Comparison of ENCODE assay signal across 8 cellular contexts in the genomic region with DNA sequence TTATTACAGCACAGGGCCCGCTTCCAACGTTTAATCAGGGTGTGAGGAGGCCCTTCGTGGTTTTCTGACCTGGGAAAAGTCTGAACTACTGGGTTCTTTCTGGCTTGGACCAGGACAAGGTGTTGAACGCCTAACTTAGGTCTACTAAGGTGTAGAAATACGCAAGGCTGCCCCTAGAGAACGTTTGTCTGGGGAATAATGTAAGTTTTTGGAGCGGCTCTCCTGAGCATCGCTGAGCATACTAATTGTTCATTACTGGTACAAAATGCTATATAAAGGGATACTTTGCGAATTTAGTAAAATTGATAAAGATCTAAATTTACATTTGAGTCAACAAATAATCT. TPM values are rescaled to one million over a fixed set of nuclear protein-coding genes. Genes with fewer than 3 reads are reported as not detected.
A peak's percentile ranks its signal among the peaks of the same experiment; 100 is the strongest.
DNase-seq lines count a peak whose midpoint lies in the region; ATAC-seq and TF ChIP-seq lines count a peak whose summit lies in the region.

No MANE protein-coding gene starts in this region.

- peak overlapping the region; percentile 96 for H3K27ac Mint-ChIP-seq in activated naive CD4-positive, alpha-beta T cell treated with anti-CD3 and anti-CD28 coated beads, Interleukin-2, amount 50 U/mL, for 24 hours
- H3K27ac Mint-ChIP-seq in T-cell, result peak overlapping the region; percentile 84 to 90

- H3K36me3 ChIP-seq in iPS-15b (ENCODE audit: control insufficient read depth, insufficient read depth, low read length), result peaks cover 3% of the 10 kb centered on the region
- H3K36me3 ChIP-seq in thyroid gland, result no peaks in the 10 kb centered on the region

- H3K9me3 ChIP-seq in iPS-15b (ENCODE audit: control insufficient read depth, insufficient read depth, low read length) (no peaks in the 10 kb centered on the region), thyroid gland (no peaks in the 10 kb centered on the region)

- peaks cover 35% of the 10 kb centered on the region for H3K4me1 Mint-ChIP-seq in activated naive CD4-positive, alpha-beta T cell treated with anti-CD3 and anti-CD28 coated beads, Interleukin-2, amount 50 U/mL, for 24 hours
- H3K4me1 Mint-ChIP-seq in T-cell, result peaks cover 20 to 24% (median 23%) of the 10 kb centered on the region in 3 donors

- H3K4me3 ChIP-seq in iPS-15b (ENCODE audit: low read depth, low read length) (peak overlapping the region; percentile 84), thyroid gland (replicated peaks in 1 of 3) (peak overlapping the region; percentile 82 to 98 (median 92))

- WGBS in thyroid gland, 2 donors, result 46 to 60% methylated on average over 9 of the region's 9 CpGs

- H3K4me3 Mint-ChIP-seq in activated naive CD4-positive, alpha-beta T cell treated with anti-CD3 and anti-CD28 coated beads, Interleukin-2, amount 50 U/mL, for 24 hours, result peak overlapping the region; percentile 98
- H3K4me3 Mint-ChIP-seq in T-cell, result peak overlapping the region; percentile 91 to 95 (median 92)

- CTCF ChIA-PET in T-cell (lab: Charles Lee), result interaction anchor here (1.6 to 2.2 kb wide), 2 partner anchors 200 to 201 kb away, joined by 3 to 10 read pairs; no protein-coding TSS in a partner anchor

- no peak for DNase-seq in activated naive CD4-positive, alpha-beta T cell (lab: John Stamatoyannopoulos, UW)
- DNase-seq in T-cell (peak in 3 of 34 experiments; percentile 2 to 6 (median 5)), thyroid gland (no peak), HK-2 (ENCODE audit: unreplicated experiment) (no peak)

- no peaks in the 10 kb centered on the region for H3K27me3 Mint-ChIP-seq in activated naive CD4-positive, alpha-beta T cell treated with anti-CD3 and anti-CD28 coated beads, Interleukin-2, amount 50 U/mL, for 24 hours
- H3K27me3 Mint-ChIP-seq in T-cell, result peaks cover 0 to 1% of the 10 kb centered on the region in 2 donors

- intact Hi-C loops in thyroid gland (cut with DNase I), result no loop called here

- no peak for TF ChIP-seq POLR2A in thyroid gland (IDR thresholded peaks at IDR 0.05)

- TF ChIP-seq CTCF in thyroid gland (IDR thresholded peaks at IDR 0.05), result no peak

- peak; percentile 5 to 20 (median 10) for ATAC-seq in T-cell (replicated peaks in 1 of 4)
- ATAC-seq in HG02840 (IDR thresholded peaks at IDR 0.05; ENCODE audit: low FRiP score, unreplicated experiment), result no peak
- no peak for ATAC-seq in HG02798 (IDR thresholded peaks at IDR 0.05; ENCODE audit: poor library complexity, unreplicated experiment)

- peak overlapping the region; percentile 84 to 95 (median 95) for H3K27ac ChIP-seq in thyroid gland

- H3K9ac ChIP-seq in iPS-15b (ENCODE audit: low read depth, low read length), result peak overlapping the region; percentile 93

- no peaks in the 10 kb centered on the region for H3K9me3 Mint-ChIP-seq in activated naive CD4-positive, alpha-beta T cell treated with anti-CD3 and anti-CD28 coated beads, Interleukin-2, amount 50 U/mL, for 24 hours
- H3K9me3 Mint-ChIP-seq in T-cell, result no peaks in the 10 kb centered on the region

- H3K4me1 ChIP-seq in iPS-15b (ENCODE audit: control insufficient read depth, insufficient read depth, low read length) (peaks cover 12% of the 10 kb centered on the region), thyroid gland (peaks cover 4 to 11% of the 10 kb centered on the region in 2 donors)

- peaks cover 8% of the 10 kb centered on the region for H3K27me3 ChIP-seq in iPS-15b (ENCODE audit: control insufficient read depth, insufficient read depth, low read length)
- H3K27me3 ChIP-seq in thyroid gland, result no peaks in the 10 kb centered on the region

- POLR2A ChIA-PET in T-cell (lab: Charles Lee), result interaction anchor here in 1 of 2 donors (0.8 kb wide), 1 partner anchor 32 kb away, joined by 4 read pairs; no protein-coding TSS in a partner anchor

- H3K36me3 Mint-ChIP-seq in activated naive CD4-positive, alpha-beta T cell treated with anti-CD3 and anti-CD28 coated beads, Interleukin-2, amount 50 U/mL, for 24 hours, result peaks cover 24% of the 10 kb centered on the region
- H3K36me3 Mint-ChIP-seq in T-cell, result peaks cover 13% of the 10 kb centered on the region

RNA-seq across cellular contexts. Expression of a gene that starts 32.4 kb away (rescaled TPM):
- total RNA-seq in T-cell (100 to 1,000 TPM; 532 to 695 (median 613) TPM), thyroid gland (100 to 1,000 TPM in 3 of 4 donors, 10 to 100 TPM in 1; 94.8 to 312 (median 154) TPM)

Comparison
In these comparisons a context has a peak if more than half of its experiments do, and no peak if none do; other contexts are left out.
1. ATAC-seq: peak in T-cell (4 of 4); none in HG02840 (single experiment) and HG02798 (single experiment).